17 cellular contexts compared by ENCODE assay signal in the genomic region with DNA sequence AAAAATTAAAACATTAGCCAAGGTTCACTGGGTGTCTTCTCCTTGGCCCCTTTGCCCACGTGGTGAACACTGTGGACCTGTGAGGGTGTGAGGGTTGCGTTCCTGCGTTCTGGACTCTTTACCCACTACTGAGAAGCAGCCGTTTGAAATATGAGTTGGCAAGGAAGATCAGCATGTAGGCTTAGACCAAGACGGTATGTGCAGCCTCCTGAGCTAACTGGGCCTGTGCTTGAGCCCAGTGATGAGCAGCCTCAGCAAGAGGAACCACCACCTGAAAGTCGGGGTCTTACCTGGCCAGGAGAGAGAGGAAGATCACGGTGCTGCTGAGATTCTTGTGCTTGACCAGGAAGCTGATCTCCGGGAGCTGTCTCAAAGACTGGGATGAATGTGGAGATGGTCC. TPM values are rescaled to one million over a fixed set of nuclear protein-coding genes. Genes with fewer than 3 reads are reported as not detected.
DNase-seq lines count a peak whose midpoint lies in the region; ATAC-seq and TF ChIP-seq lines count a peak whose summit lies in the region.
"Had no signal": no experiment of that assay in that cellular context is flagged by ENCODE, and none has a peak within 500 bp of the region (broad histone marks: within the 10 kb centered on the region; RNA-seq: fewer than 3 reads in every experiment).

No MANE protein-coding gene starts in this region.

- H3K9me3 ChIP-seq in T-helper 17 cell (ENCODE audit: control insufficient read depth, low read length, poor library complexity, severe bottlenecking): no peaks in the 10 kb centered on the region

- H3K36me3 Mint-ChIP-seq in activated T-cell treated with anti-CD3 and anti-CD28 coated beads, Interleukin-2, amount 50 U/mL, for 24 hours (ENCODE audit: low read depth): peaks cover 8% of the 10 kb centered on the region
- peaks cover 8% of the 10 kb centered on the region for H3K36me3 Mint-ChIP-seq in activated T-cell treated with anti-CD3 and anti-CD28 coated beads, Interleukin-2, amount 50 U/mL, for 4 hours (ENCODE audit: insufficient read depth)
- H3K36me3 Mint-ChIP-seq in T-helper 17 cell (ENCODE audit: low read depth) (no peaks in the 10 kb centered on the region), type B pancreatic cell (peaks cover 11% of the 10 kb centered on the region)

- H3K27ac Mint-ChIP-seq in activated T-cell treated with anti-CD3 and anti-CD28 coated beads, Interleukin-2, amount 50 U/mL, for 24 hours: no peak overlapping the region
- peak overlapping the region; percentile 14 for H3K27ac Mint-ChIP-seq in T-helper 17 cell
- no peak overlapping the region for H3K27ac Mint-ChIP-seq in type B pancreatic cell

- DNase-seq in activated T-cell treated with anti-CD3 and anti-CD28 coated beads, Interleukin-2, amount 50 U/mL, for 24 hours: peak; percentile 5
- DNase-seq in activated T-cell treated with anti-CD3 and anti-CD28 coated beads, Interleukin-2, amount 50 U/mL, for 4 hours: no peak
- no peak for DNase-seq in T-helper 17 cell
- DNase-seq in islet precursor cell: peak; percentile 22
- peak; percentile 54 for DNase-seq in type B pancreatic cell (ENCODE audit: extremely low spot score, unreplicated experiment)
- no peak for DNase-seq in H4 (ENCODE audit: low spot score)
- no peak for DNase-seq in putamen (ENCODE audit: low spot score)
- DNase-seq in stimulated activated naive CD4-positive, alpha-beta T cell (lab: John Stamatoyannopoulos, UW): no peak
- DNase-seq: 8988T, DMS79 treated with DMSO at 0.1 percent for 48 hours, HCEC 1CT, KBM-7, NCI-H1436, NCI-H2029, NCI-H748 treated with DMSO at 0.1 percent for 48 hours, OCI-M1 had no signal

- H3K4me3 Mint-ChIP-seq in activated T-cell treated with anti-CD3 and anti-CD28 coated beads, Interleukin-2, amount 50 U/mL, for 24 hours: no peak overlapping the region
- no peak overlapping the region for H3K4me3 Mint-ChIP-seq in activated T-cell treated with anti-CD3 and anti-CD28 coated beads, Interleukin-2, amount 50 U/mL, for 4 hours
- H3K4me3 Mint-ChIP-seq in T-helper 17 cell (no peak overlapping the region), type B pancreatic cell (no peak overlapping the region)
- H3K4me3 Mint-ChIP-seq: CD8-positive, alpha-beta memory T cell had no signal

- H3K27me3 Mint-ChIP-seq in activated T-cell treated with anti-CD3 and anti-CD28 coated beads, Interleukin-2, amount 50 U/mL, for 24 hours: no peaks in the 10 kb centered on the region
- no peaks in the 10 kb centered on the region for H3K27me3 Mint-ChIP-seq in activated T-cell treated with anti-CD3 and anti-CD28 coated beads, Interleukin-2, amount 50 U/mL, for 4 hours (ENCODE audit: low read depth)
- H3K27me3 Mint-ChIP-seq in T-helper 17 cell (no peaks in the 10 kb centered on the region), type B pancreatic cell (no peaks in the 10 kb centered on the region)

- no peaks in the 10 kb centered on the region for H3K9me3 Mint-ChIP-seq in activated T-cell treated with anti-CD3 and anti-CD28 coated beads, Interleukin-2, amount 50 U/mL, for 24 hours
- H3K9me3 Mint-ChIP-seq in activated T-cell treated with anti-CD3 and anti-CD28 coated beads, Interleukin-2, amount 50 U/mL, for 4 hours: no peaks in the 10 kb centered on the region
- H3K9me3 Mint-ChIP-seq in type B pancreatic cell: no peaks in the 10 kb centered on the region
- H3K9me3 Mint-ChIP-seq: CD8-positive, alpha-beta memory T cell had no signal

- ATAC-seq in activated T-cell treated with anti-CD3 and anti-CD28 coated beads, Interleukin-2, amount 50 U/mL, for 4 hours: no peak
- ATAC-seq in T-helper 17 cell: no peak

- peaks cover 4% of the 10 kb centered on the region for H3K4me1 Mint-ChIP-seq in activated T-cell treated with anti-CD3 and anti-CD28 coated beads, Interleukin-2, amount 50 U/mL, for 24 hours (ENCODE audit: low read depth)
- peaks cover 1% of the 10 kb centered on the region for H3K4me1 Mint-ChIP-seq in activated T-cell treated with anti-CD3 and anti-CD28 coated beads, Interleukin-2, amount 50 U/mL, for 4 hours (ENCODE audit: low read depth)
- H3K4me1 Mint-ChIP-seq in T-helper 17 cell: peaks cover 4% of the 10 kb centered on the region
- peaks cover 23% of the 10 kb centered on the region for H3K4me1 Mint-ChIP-seq in type B pancreatic cell (ENCODE audit: unreplicated experiment)
- H3K4me1 Mint-ChIP-seq: CD8-positive, alpha-beta memory T cell had no signal

- no peak for TF ChIP-seq CTCF in type B pancreatic cell (conservative IDR thresholded peaks at IDR 0.05)

RNA-seq across cellular contexts. Expression of a gene that starts 19.5 kb away (rescaled TPM):
- 1 to 10 TPM; 2.3 to 3.0 (median 2.5) TPM for total RNA-seq in activated T-cell treated with anti-CD3 and anti-CD28 coated beads, Interleukin-2, amount 50 U/mL, for 4 hours
- total RNA-seq in T-helper 17 cell: 1 to 10 TPM; 4.0 to 5.0 TPM
- total RNA-seq in type B pancreatic cell (ENCODE audit: low replicate concordance): 35.7 and 67.5 TPM in 2 replicates
- total RNA-seq in H4 (2014; rRNA removed; shearing (Covaris generic)): 13.6 and 16.6 TPM in 2 replicates

Comparison
In these comparisons a context has a peak if more than half of its experiments do, and no peak if none do; other contexts are left out.
1. DNase-seq: peak in activated T-cell treated with anti-CD3 and anti-CD28 coated beads, Interleukin-2, amount 50 U/mL, for 24 hours (single experiment), islet precursor cell (single experiment) and type B pancreatic cell (single experiment); none in activated T-cell treated with anti-CD3 and anti-CD28 coated beads, Interleukin-2, amount 50 U/mL, for 4 hours (single experiment), T-helper 17 cell (0 of 3), H4 (single experiment), putamen (single experiment) and stimulated activated naive CD4-positive, alpha-beta T cell (0 of 6).